Comparison of ENCODE assay signal across 8 cellular contexts in genomic region chr1:27858072-27858948, GRCh38.
DNase-seq lines count a peak whose midpoint lies in the region; ATAC-seq and TF ChIP-seq lines count a peak whose summit lies in the region.

No MANE protein-coding gene starts in this region.

- H3K36me3 ChIP-seq in RWPE2 (ENCODE audit: low read depth): no peaks in the 10 kb centered on the region

- H3K4me1 ChIP-seq in RWPE2 (ENCODE audit: insufficient read depth, poor library complexity, severe bottlenecking): peaks cover 6% of the 10 kb centered on the region

- ATAC-seq in GM19324 (IDR thresholded peaks at IDR 0.05; ENCODE audit: low FRiP score, unreplicated experiment): peak; percentile 59
- peak; percentile 85 for ATAC-seq in RWPE2 (ENCODE audit: low read depth)

- no peaks in the 10 kb centered on the region for H3K27me3 ChIP-seq in RWPE2 (ENCODE audit: insufficient read depth, poor library complexity, severe bottlenecking)

- no peak overlapping the region for H3K4me3 ChIP-seq in RWPE2 (ENCODE audit: severe bottlenecking)
- no peak overlapping the region for H3K4me3 ChIP-seq in foreskin fibroblast (ENCODE audit: low read depth in 1 of 2, low read length in 2 of 2)

- DNase-seq in AG09319 (ENCODE audit: extremely low read depth, low read depth): peak; percentile 55
- DNase-seq in LoVo (ENCODE audit: low spot score): peak; percentile 67
- DNase-seq in RWPE2 (ENCODE audit: low spot score): no peak
- DNase-seq in activated T-helper 9 cell treated with anti-CD3 and anti-CD28 coated beads, Interleukin-2, amount 50 U/mL, for 16 hours (ENCODE audit: low read depth): peak; percentile 70
- peak; percentile 79 to 95 for DNase-seq in foreskin fibroblast
- DNase-seq in nucleus accumbens (lab: John Stamatoyannopoulos, UW): peak in 53 of 56 donors; percentile 23 to 94 (median 66)
- DNase-seq in superior temporal gyrus (ENCODE audit: extremely low spot score): peak; percentile 92

- H3K9me3 ChIP-seq in RWPE2 (ENCODE audit: severe bottlenecking): no peaks in the 10 kb centered on the region

- no peak overlapping the region for H3K27ac ChIP-seq in RWPE2 (ENCODE audit: poor library complexity, severe bottlenecking)

- TF ChIP-seq CTCF in AG09319 (IDR thresholded peaks at IDR 0.05; ENCODE audit: low read depth, low read length) (peak; percentile 99), RWPE2 (IDR thresholded peaks at IDR 0.05; ENCODE audit: poor library complexity, severe bottlenecking) (peak; percentile 92), foreskin fibroblast (IDR thresholded peaks at IDR 0.05; ENCODE audit: low read depth, low read length) (peak; percentile 99)
